8 cellular contexts compared by ENCODE assay signal in the genomic region with DNA sequence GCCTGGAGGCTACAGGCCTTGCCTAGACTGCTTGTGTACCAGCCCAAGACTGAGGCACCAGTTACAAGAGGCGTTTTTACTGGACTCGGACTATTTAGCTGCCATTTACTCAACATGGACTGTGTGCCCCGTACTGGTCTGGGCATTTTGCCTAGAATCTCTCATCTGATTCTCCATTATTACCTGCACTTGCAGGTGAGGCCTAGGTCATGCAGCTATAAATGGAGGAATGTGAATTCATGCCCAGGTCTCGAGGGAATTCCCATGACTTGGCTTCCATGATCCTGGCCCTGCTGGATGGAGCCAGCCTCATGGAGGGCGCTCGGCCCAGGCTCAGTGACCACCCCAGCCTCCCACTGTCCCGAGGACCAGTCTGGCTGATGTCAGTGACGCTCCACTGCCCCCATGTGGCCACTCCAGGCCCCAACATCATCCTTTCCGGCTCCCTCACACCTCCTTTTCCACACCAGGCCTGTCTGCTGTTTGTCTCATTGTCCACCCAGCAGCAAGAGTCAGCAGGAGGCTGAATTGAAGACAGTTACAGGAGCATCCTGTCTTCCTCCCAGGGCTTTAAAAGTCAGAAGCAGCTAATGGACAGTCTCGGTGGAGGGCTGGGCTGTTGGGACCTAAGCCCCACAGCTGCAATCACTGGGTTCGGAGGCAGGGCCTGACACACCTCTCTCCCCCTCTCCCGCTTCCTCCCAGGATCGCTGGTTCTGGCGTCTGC. TPM values are rescaled to one million over a fixed set of nuclear protein-coding genes. Genes with fewer than 3 reads are reported as not detected.
DNase-seq lines count a peak whose midpoint lies in the region; ATAC-seq and TF ChIP-seq lines count a peak whose summit lies in the region.

No MANE protein-coding gene starts in this region.

- no peak for TF ChIP-seq POLR2A in sigmoid colon (IDR thresholded peaks at IDR 0.05)

- peak overlapping the region; percentile 16 for H3K9ac ChIP-seq in HUES6 (ENCODE audit: low read length)

- ATAC-seq in HG03025 (IDR thresholded peaks at IDR 0.05; ENCODE audit: low FRiP score, unreplicated experiment) (no peak), GM19395 (IDR thresholded peaks at IDR 0.05; ENCODE audit: unreplicated experiment) (no peak)

- H3K4me3 ChIP-seq in HUES6 (ENCODE audit: low read depth, low read length) (no peak overlapping the region), astrocyte of the cerebellum (ENCODE audit: low read depth, low read length) (no peak overlapping the region), hepatocyte (no peak overlapping the region), sigmoid colon (no peak overlapping the region)

- DNase-seq in Daoy (ENCODE audit: low read depth), result peak; percentile 74
- DNase-seq in SK-N-DZ (ENCODE audit: low spot score), result peak; percentile 83
- DNase-seq in astrocyte of the cerebellum (ENCODE audit: low read depth), result peak; percentile 31
- DNase-seq in hepatocyte (ENCODE audit: low spot score), result peak; percentile 82
- DNase-seq in sigmoid colon, result no peak

- TF ChIP-seq CTCF in astrocyte of the cerebellum (IDR thresholded peaks at IDR 0.05; ENCODE audit: low read depth, low read length, missing control alignments) (peak; percentile 91), hepatocyte (IDR thresholded peaks at IDR 0.05; ENCODE audit: poor library complexity) (peak; percentile 64), sigmoid colon (IDR thresholded peaks at IDR 0.05) (peak; percentile 49 to 77 (median 63))

- H3K36me3 ChIP-seq in HUES6 (ENCODE audit: control insufficient read depth, insufficient read depth, low read length), result peaks cover 5% of the 10 kb centered on the region
- H3K36me3 ChIP-seq in hepatocyte (replicated peaks; ENCODE audit: insufficient read depth, low read depth), result no peaks in the 10 kb centered on the region
- peaks cover 6 to 39% (median 9%) of the 10 kb centered on the region in 4 donors for H3K36me3 ChIP-seq in sigmoid colon

- H3K4me1 ChIP-seq in HUES6 (ENCODE audit: control insufficient read depth, insufficient read depth, low read length), result peaks cover 15% of the 10 kb centered on the region
- peaks cover 10% of the 10 kb centered on the region for H3K4me1 ChIP-seq in hepatocyte (ENCODE audit: insufficient read depth)
- peaks cover 0 to 24% (median 15%) of the 10 kb centered on the region in 4 donors for H3K4me1 ChIP-seq in sigmoid colon

- in situ Hi-C loops in astrocyte of the cerebellum (cut with HindIII; ENCODE audit: low sequenced_read_pairs), result no loop called here

- no peak overlapping the region for H3K4me2 ChIP-seq in hepatocyte

- intact Hi-C loops in sigmoid colon (cut with DNase I), result loop anchor here (2.0 kb wide), 1 partner anchor 124 kb away; no protein-coding TSS in a partner anchor

- H3K27ac ChIP-seq in HUES6 (ENCODE audit: low read depth, low read length) (no peak overlapping the region), hepatocyte (no peak overlapping the region), sigmoid colon (peak overlapping the region in 1 of 4 donors; percentile 12)

- TF ChIP-seq EP300 in sigmoid colon (IDR thresholded peaks at IDR 0.05), result no peak

- H3K9me2 ChIP-seq in hepatocyte (replicated peaks; ENCODE audit: insufficient read depth), result no peaks in the 10 kb centered on the region

- H3K79me2 ChIP-seq in hepatocyte, result no peaks in the 10 kb centered on the region

- no peaks in the 10 kb centered on the region for H3K9me3 ChIP-seq in HUES6 (ENCODE audit: control insufficient read depth, insufficient read depth, low read depth, low read length)
- no peaks in the 10 kb centered on the region for H3K9me3 ChIP-seq in hepatocyte (ENCODE audit: low read depth)
- H3K9me3 ChIP-seq in sigmoid colon, result no peaks in the 10 kb centered on the region

- H3K27me3 ChIP-seq in HUES6 (ENCODE audit: control insufficient read depth, insufficient read depth, low read length) (no peaks in the 10 kb centered on the region), hepatocyte (no peaks in the 10 kb centered on the region), sigmoid colon (no peaks in the 10 kb centered on the region)

- no peak overlapping the region for H2AFZ ChIP-seq in hepatocyte

- no peaks in the 10 kb centered on the region for H4K20me1 ChIP-seq in hepatocyte (ENCODE audit: insufficient read depth, poor library complexity, severe bottlenecking)

- WGBS in hepatocyte (ENCODE audit: low lambda C conversion rate, missing lambda C conversion rate), result 55% methylated on average over 14 of the region's 14 CpGs
- WGBS in sigmoid colon, 2 donors, result 43 to 60% methylated on average over 14 of the region's 14 CpGs

RNA-seq across cellular contexts. Expression of a gene that starts 8.7 kb away (rescaled TPM):
- 1.1 and 2.2 TPM in 2 replicates for total RNA-seq in Daoy (2014; rRNA removed; shearing (Covaris generic))
- polyA plus RNA-seq in SK-N-DZ (2014; cell fraction: cytosol; rRNA removed), result 9.7 and 12.5 TPM in 2 replicates
- 16.3 and 18.4 TPM in 2 replicates for polyA plus RNA-seq in SK-N-DZ (2014; cell fraction: nucleus; rRNA removed)
- total RNA-seq in hepatocyte, result 16.9 and 19.0 TPM in 2 replicates
- polyA plus RNA-seq in hepatocyte, result 58.5 and 60.1 TPM in 2 replicates
- total RNA-seq in sigmoid colon, result 10 to 100 TPM; 23.2 to 39.8 (median 29.4) TPM
- 100 to 1,000 TPM in 1 of 3 donors, 10 to 100 TPM in 2; 44.0 to 115 (median 97.3) TPM for polyA plus RNA-seq in sigmoid colon

RNA-seq across cellular contexts. Expression of a gene that starts 15.4 kb away (rescaled TPM):
- 316 and 384 TPM in 2 replicates for total RNA-seq in Daoy (2014; rRNA removed; shearing (Covaris generic))
- 270 and 283 TPM in 2 replicates for polyA plus RNA-seq in SK-N-DZ (2014; cell fraction: cytosol; rRNA removed)
- polyA plus RNA-seq in SK-N-DZ (2014; cell fraction: nucleus; rRNA removed), result 178 and 255 TPM in 2 replicates
- total RNA-seq in hepatocyte (108 and 112 TPM in 2 replicates), sigmoid colon (10 to 100 TPM; 61.9 to 71.3 (median 66.1) TPM)
- polyA plus RNA-seq in hepatocyte (207 and 230 TPM in 2 replicates), sigmoid colon (100 to 1,000 TPM; 202 to 289 (median 228) TPM)

RNA-seq across cellular contexts. Expression of a gene that starts 23.0 kb away (rescaled TPM):
- not detected in 2 replicates for total RNA-seq in Daoy (2014; rRNA removed; shearing (Covaris generic))
- not detected in 2 replicates for polyA plus RNA-seq in SK-N-DZ (2014; cell fraction: cytosol; rRNA removed)
- polyA plus RNA-seq in SK-N-DZ (2014; cell fraction: nucleus; rRNA removed), result 0.38 TPM in 1 of 2 replicates, not detected in the other
- total RNA-seq in hepatocyte, result not detected in 2 replicates
- 0.10 TPM in 1 of 2 replicates, not detected in the other for polyA plus RNA-seq in hepatocyte
- not detected for total RNA-seq in sigmoid colon
- polyA plus RNA-seq in sigmoid colon, result under 1 TPM in 2 of 3 donors, not detected in 1; under 0.01 to 0.03 TPM

RNA-seq across cellular contexts. Expression of a gene that starts 42.7 kb away (rescaled TPM):
- total RNA-seq in Daoy (2014; rRNA removed; shearing (Covaris generic)), result 0.54 and 0.86 TPM in 2 replicates
- 29.3 and 32.1 TPM in 2 replicates for polyA plus RNA-seq in SK-N-DZ (2014; cell fraction: cytosol; rRNA removed)
- polyA plus RNA-seq in SK-N-DZ (2014; cell fraction: nucleus; rRNA removed), result 13.3 and 16.2 TPM in 2 replicates
- 0.76 and 1.2 TPM in 2 replicates for total RNA-seq in hepatocyte
- polyA plus RNA-seq in hepatocyte, result 0.69 and 1.2 TPM in 2 replicates
- 1 to 10 TPM in 3 of 4 donors, under 1 TPM in 1; 0.16 to 1.4 (median 1.1) TPM for total RNA-seq in sigmoid colon
- polyA plus RNA-seq in sigmoid colon, result under 1 TPM; under 0.01 to 0.46 (median 0.39) TPM
